In genomic region chr12:50926415-50926814, GRCh38 we compare ENCODE assay signal across 1 cellular context.
TF ChIP-seq lines count a peak whose summit lies in the region.

No MANE protein-coding gene starts in this region.

TF ChIP-seq in GM23338, 12 proteins besides CTCF, POLR2A, EP300 and RAD21 (continued from another document):
- TF ChIP-seq, protein P1, sequence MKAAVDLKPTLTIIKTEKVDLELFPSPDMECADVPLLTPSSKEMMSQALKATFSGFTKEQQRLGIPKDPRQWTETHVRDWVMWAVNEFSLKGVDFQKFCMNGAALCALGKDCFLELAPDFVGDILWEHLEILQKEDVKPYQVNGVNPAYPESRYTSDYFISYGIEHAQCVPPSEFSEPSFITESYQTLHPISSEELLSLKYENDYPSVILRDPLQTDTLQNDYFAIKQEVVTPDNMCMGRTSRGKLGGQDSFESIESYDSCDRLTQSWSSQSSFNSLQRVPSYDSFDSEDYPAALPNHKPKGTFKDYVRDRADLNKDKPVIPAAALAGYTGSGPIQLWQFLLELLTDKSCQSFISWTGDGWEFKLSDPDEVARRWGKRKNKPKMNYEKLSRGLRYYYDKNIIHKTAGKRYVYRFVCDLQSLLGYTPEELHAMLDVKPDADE (IDR thresholded peaks at IDR 0.05): no peak
- TF ChIP-seq CREB1 (CRISPR knock-in tag; IDR thresholded peaks at IDR 0.05; ENCODE audit: low read depth): no peak
- no peak for TF ChIP-seq EZH2phosphoT487 (IDR thresholded peaks at IDR 0.05; ENCODE audit: unreplicated experiment)
- TF ChIP-seq NANOG (IDR thresholded peaks at IDR 0.05; ENCODE audit: borderline replicate concordance): no peak
- TF ChIP-seq POLR2AphosphoS5 (IDR thresholded peaks at IDR 0.05; ENCODE audit: low read depth): no peak
- TF ChIP-seq STAT1 (IDR thresholded peaks at IDR 0.05; ENCODE audit: unreplicated experiment): no peak
- TF ChIP-seq, protein P2, sequence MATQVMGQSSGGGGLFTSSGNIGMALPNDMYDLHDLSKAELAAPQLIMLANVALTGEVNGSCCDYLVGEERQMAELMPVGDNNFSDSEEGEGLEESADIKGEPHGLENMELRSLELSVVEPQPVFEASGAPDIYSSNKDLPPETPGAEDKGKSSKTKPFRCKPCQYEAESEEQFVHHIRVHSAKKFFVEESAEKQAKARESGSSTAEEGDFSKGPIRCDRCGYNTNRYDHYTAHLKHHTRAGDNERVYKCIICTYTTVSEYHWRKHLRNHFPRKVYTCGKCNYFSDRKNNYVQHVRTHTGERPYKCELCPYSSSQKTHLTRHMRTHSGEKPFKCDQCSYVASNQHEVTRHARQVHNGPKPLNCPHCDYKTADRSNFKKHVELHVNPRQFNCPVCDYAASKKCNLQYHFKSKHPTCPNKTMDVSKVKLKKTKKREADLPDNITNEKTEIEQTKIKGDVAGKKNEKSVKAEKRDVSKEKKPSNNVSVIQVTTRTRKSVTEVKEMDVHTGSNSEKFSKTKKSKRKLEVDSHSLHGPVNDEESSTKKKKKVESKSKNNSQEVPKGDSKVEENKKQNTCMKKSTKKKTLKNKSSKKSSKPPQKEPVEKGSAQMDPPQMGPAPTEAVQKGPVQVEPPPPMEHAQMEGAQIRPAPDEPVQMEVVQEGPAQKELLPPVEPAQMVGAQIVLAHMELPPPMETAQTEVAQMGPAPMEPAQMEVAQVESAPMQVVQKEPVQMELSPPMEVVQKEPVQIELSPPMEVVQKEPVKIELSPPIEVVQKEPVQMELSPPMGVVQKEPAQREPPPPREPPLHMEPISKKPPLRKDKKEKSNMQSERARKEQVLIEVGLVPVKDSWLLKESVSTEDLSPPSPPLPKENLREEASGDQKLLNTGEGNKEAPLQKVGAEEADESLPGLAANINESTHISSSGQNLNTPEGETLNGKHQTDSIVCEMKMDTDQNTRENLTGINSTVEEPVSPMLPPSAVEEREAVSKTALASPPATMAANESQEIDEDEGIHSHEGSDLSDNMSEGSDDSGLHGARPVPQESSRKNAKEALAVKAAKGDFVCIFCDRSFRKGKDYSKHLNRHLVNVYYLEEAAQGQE (IDR thresholded peaks at IDR 0.05; ENCODE audit: unreplicated experiment): no peak
- TF ChIP-seq ZNF114 (CRISPR knock-in tag; IDR thresholded peaks at IDR 0.05): no peak
- no peak for TF ChIP-seq ZNF331 (CRISPR knock-in tag; IDR thresholded peaks at IDR 0.05; ENCODE audit: low read depth)
- no peak for TF ChIP-seq JUNB (IDR thresholded peaks at IDR 0.05; ENCODE audit: unreplicated experiment)
